In the genomic region with DNA sequence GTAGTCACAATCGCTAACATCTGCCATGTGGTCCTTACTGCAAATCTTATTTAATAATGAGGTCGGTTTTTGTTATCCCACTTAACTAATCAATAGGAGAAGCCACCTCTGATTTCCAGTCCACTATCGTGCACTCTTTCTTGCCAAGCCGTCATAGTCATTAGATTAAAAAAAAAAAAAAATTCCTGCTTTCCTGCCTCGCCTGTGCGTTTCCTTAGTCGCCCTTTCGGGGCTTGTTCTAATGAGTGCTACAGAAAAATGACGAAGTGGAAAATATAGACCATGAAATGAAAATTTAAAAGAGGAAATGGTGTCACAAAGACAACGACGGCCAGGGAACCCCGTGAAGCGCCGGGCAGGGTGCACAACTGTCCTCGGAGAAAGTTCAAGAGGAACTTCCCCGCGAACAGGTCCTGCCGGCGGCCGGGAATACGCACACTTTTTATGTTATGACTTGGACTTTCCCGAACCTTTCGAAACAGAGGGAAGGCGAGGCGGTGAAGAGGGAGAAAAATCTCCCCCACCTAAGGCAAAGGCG, we compare ENCODE assay signal across 8 cellular contexts. TPM values are rescaled to one million over a fixed set of nuclear protein-coding genes. Genes with fewer than 3 reads are reported as not detected.
DNase-seq lines count a peak whose midpoint lies in the region; ATAC-seq and TF ChIP-seq lines count a peak whose summit lies in the region.

No MANE protein-coding gene starts in this region.

- H3K36me3 ChIP-seq in CD8-positive, alpha-beta T cell (ENCODE audit: insufficient read depth, low read length) = no peaks in the 10 kb centered on the region
- H3K36me3 ChIP-seq in HUES6 (ENCODE audit: control insufficient read depth, insufficient read depth, low read length) (no peaks in the 10 kb centered on the region), endodermal cell (ENCODE audit: control insufficient read depth, insufficient read depth, low read length) (no peaks in the 10 kb centered on the region), tibial artery (no peaks in the 10 kb centered on the region)

- H3K27me3 Mint-ChIP-seq in CD8-positive, alpha-beta T cell (ENCODE audit: low read depth) = no peaks in the 10 kb centered on the region
- H3K27me3 Mint-ChIP-seq in endodermal cell (ENCODE audit: insufficient read depth) (no peaks in the 10 kb centered on the region), naive B cell (no peaks in the 10 kb centered on the region)

- peak overlapping the region; percentile 76 for H3K27ac ChIP-seq in CD8-positive, alpha-beta T cell (ENCODE audit: low read depth, low read length)
- H3K27ac ChIP-seq in HUES6 (ENCODE audit: low read depth, low read length) (peak overlapping the region; percentile 89; the same call in 1 of the 2 replicates), endodermal cell (ENCODE audit: low read depth, low read length) (peak overlapping the region; percentile 66), tibial artery (peak overlapping the region; percentile 82 to 96)

- no peak for TF ChIP-seq CTCF in CD8-positive, alpha-beta T cell (IDR thresholded peaks at IDR 0.05)
- no peak for TF ChIP-seq CTCF in WI38 (IDR thresholded peaks at IDR 0.05; ENCODE audit: low read depth, low read length)
- no peak for TF ChIP-seq CTCF in endodermal cell (conservative IDR thresholded peaks at IDR 0.05)
- no peak for TF ChIP-seq CTCF in tibial artery (IDR thresholded peaks at IDR 0.05)

- peaks cover 39% of the 10 kb centered on the region for H3K4me1 Mint-ChIP-seq in CD8-positive, alpha-beta T cell (ENCODE audit: low read depth)
- peaks cover 19% of the 10 kb centered on the region for H3K4me1 Mint-ChIP-seq in endodermal cell
- H3K4me1 Mint-ChIP-seq in naive B cell = peaks cover 27 to 71% (median 36%) of the 10 kb centered on the region in 3 donors

- peak; percentile 16 for ATAC-seq in CD8-positive, alpha-beta T cell
- ATAC-seq in GM21390 (IDR thresholded peaks at IDR 0.05; ENCODE audit: unreplicated experiment) = peak; percentile 19
- peak; percentile 49 to 51 for ATAC-seq in naive B cell (ENCODE audit: low read depth in 2 of 2)

- CTCF ChIA-PET in CD8-positive, alpha-beta T cell (lab: Charles Lee) = interaction anchor here (1.0 to 1.1 kb wide), 3 partner anchors 8 to 73 kb away, joined by 3 read pairs; a partner anchor contains a TSS

- peak overlapping the region; percentile 93 for H3K4me3 Mint-ChIP-seq in CD8-positive, alpha-beta T cell
- H3K4me3 Mint-ChIP-seq in endodermal cell = peak overlapping the region; percentile 91
- H3K4me3 Mint-ChIP-seq in naive B cell = peak overlapping the region; percentile 95 to 100 (median 99)

- H3K4me3 ChIP-seq in CD8-positive, alpha-beta T cell (ENCODE audit: low read depth, low read length) = peak overlapping the region; percentile 98
- peak overlapping the region; percentile 94 for H3K4me3 ChIP-seq in HUES6 (ENCODE audit: low read depth, low read length)
- peak overlapping the region; percentile 81 for H3K4me3 ChIP-seq in WI38 (ENCODE audit: low read depth, low read length)
- H3K4me3 ChIP-seq in endodermal cell (ENCODE audit: low read length) = peak overlapping the region; percentile 79
- peak overlapping the region; percentile 68 to 97 for H3K4me3 ChIP-seq in tibial artery

- POLR2A ChIA-PET in CD8-positive, alpha-beta T cell (lab: Charles Lee) = interaction anchor here (0.8 to 2.7 kb wide), 7 partner anchors 9 to 924 kb away, joined by 3 to 46 read pairs (median 5); a partner anchor contains a TSS

- H3K9ac ChIP-seq in HUES6 (ENCODE audit: low read length) (peak overlapping the region; percentile 94), endodermal cell (ENCODE audit: extremely low read depth, low read length, poor library complexity, severe bottlenecking) (peak overlapping the region; percentile 88)

- 12 to 20% methylated on average over 15 to 25 of the region's 26 CpGs for WGBS in endodermal cell (ENCODE audit: insufficient coverage in 1 of 2, insufficient read length in 1 of 2), 2 experiments

- H3K36me3 Mint-ChIP-seq in CD8-positive, alpha-beta T cell = peaks cover 13% of the 10 kb centered on the region
- H3K36me3 Mint-ChIP-seq in endodermal cell (ENCODE audit: low read depth) (peaks cover 10% of the 10 kb centered on the region), naive B cell (no peaks in the 10 kb centered on the region)

- peak in 1 of 7 experiments; percentile 49 for DNase-seq in CD8-positive, alpha-beta T cell
- DNase-seq in endodermal cell (no peak), naive B cell (peak; percentile 76), tibial artery (peak in 1 of 2 donors; percentile 62), midbrain (lab: John Stamatoyannopoulos, UW) (no peak)

- H3K27me3 ChIP-seq in CD8-positive, alpha-beta T cell (ENCODE audit: insufficient read depth, low read length) = no peaks in the 10 kb centered on the region
- H3K27me3 ChIP-seq in HUES6 (ENCODE audit: control insufficient read depth, insufficient read depth, low read length) (no peaks in the 10 kb centered on the region), endodermal cell (ENCODE audit: control insufficient read depth, insufficient read depth, low read length, poor library complexity, severe bottlenecking) (no peaks in the 10 kb centered on the region), tibial artery (no peaks in the 10 kb centered on the region)

- no peaks in the 10 kb centered on the region for H3K9me3 Mint-ChIP-seq in CD8-positive, alpha-beta T cell
- H3K9me3 Mint-ChIP-seq in endodermal cell = no peaks in the 10 kb centered on the region
- no peaks in the 10 kb centered on the region for H3K9me3 Mint-ChIP-seq in naive B cell

- intact Hi-C loops in CD8-positive, alpha-beta T cell (cut with DNase I, micrococcal nuclease) = loop anchor here (1.0 to 10.0 kb wide), 11 partner anchors 9 to 923 kb away; a partner anchor contains a TSS
- intact Hi-C loops in tibial artery (cut with DNase I; ENCODE audit: low total_unique reads) = loop anchor here (5.0 to 10.0 kb wide), 2 partner anchors 72 to 1255 kb away; a partner anchor contains a TSS

- H3K27ac Mint-ChIP-seq in CD8-positive, alpha-beta T cell = peak overlapping the region; percentile 96
- H3K27ac Mint-ChIP-seq in endodermal cell (peak overlapping the region; percentile 99), naive B cell (peak overlapping the region; percentile 95 to 100 (median 100))

- no peaks in the 10 kb centered on the region for H3K9me3 ChIP-seq in CD8-positive, alpha-beta T cell (ENCODE audit: low read length)
- H3K9me3 ChIP-seq in HUES6 (ENCODE audit: control insufficient read depth, insufficient read depth, low read depth, low read length) = no peaks in the 10 kb centered on the region
- no peaks in the 10 kb centered on the region for H3K9me3 ChIP-seq in endodermal cell (ENCODE audit: control insufficient read depth, low read length)
- H3K9me3 ChIP-seq in tibial artery = no peaks in the 10 kb centered on the region

- peaks cover 26% of the 10 kb centered on the region for H3K4me1 ChIP-seq in CD8-positive, alpha-beta T cell (ENCODE audit: insufficient read depth, low read length)
- H3K4me1 ChIP-seq in HUES6 (ENCODE audit: control insufficient read depth, insufficient read depth, low read length) (peaks cover 18% of the 10 kb centered on the region), endodermal cell (ENCODE audit: control insufficient read depth, insufficient read depth, low read length) (no peaks in the 10 kb centered on the region), tibial artery (peaks cover 0 to 32% (median 23%) of the 10 kb centered on the region in 4 donors)

RNA-seq across cellular contexts. Expression of a gene that starts 0.3 kb away (rescaled TPM):
- total RNA-seq in CD8-positive, alpha-beta T cell = 10 to 100 TPM; 19.6 to 19.8 TPM
- 10 to 100 TPM; 45.7 to 74.0 TPM for total RNA-seq in endodermal cell
- polyA plus RNA-seq in endodermal cell (2013, experiment 1 of 2) = 49.4 TPM
- polyA plus RNA-seq in endodermal cell (2013, experiment 2 of 2) = 42.9 TPM
- 10 to 100 TPM; 12.9 to 63.5 (median 42.2) TPM for polyA plus RNA-seq in naive B cell (ENCODE audit: low read depth in 6 of 6)
